ENCODE assay signal across 21 cellular contexts in genomic region chr6:50849016-50849748, GRCh38. TPM values are rescaled to one million over a fixed set of nuclear protein-coding genes. Genes with fewer than 3 reads are reported as not detected.
DNase-seq lines count a peak whose midpoint lies in the region; ATAC-seq, FAIRE-seq and TF ChIP-seq lines count a peak whose summit lies in the region.
"Had no signal": no experiment of that assay in that cellular context is flagged by ENCODE, and none has a peak within 500 bp of the region (broad histone marks: within the 10 kb centered on the region; RNA-seq: fewer than 3 reads in every experiment).

No MANE protein-coding gene starts in this region.

- under 1% methylated on average over 26 of the region's 26 CpGs for WGBS in HUES64

- POLR2A ChIA-PET in RWPE1 (lab: Yijun Ruan, JAX; ENCODE audit: low non-redundant PET) = no interaction called here

- H3K27ac ChIP-seq in HUES64 (ENCODE audit: low read depth, low read length) (no peak overlapping the region), astrocyte (ENCODE audit: low read depth, low read length) (no peak overlapping the region), iPS-20b (ENCODE audit: low read length) (no peak overlapping the region), RWPE1 (no peak overlapping the region)
- H3K27ac ChIP-seq: HL-60, KMS-11, thyroid gland had no signal

- peaks cover 2% of the 10 kb centered on the region for H3K4me1 Mint-ChIP-seq in astrocyte (ENCODE audit: low read depth, unreplicated experiment)
- H3K4me1 Mint-ChIP-seq in activated CD8-positive, alpha-beta memory T cell treated with anti-CD3 and anti-CD28 coated beads, Interleukin-2, amount 10 ng/mL, durations not matched to agents 7 days and 5 days = no peaks in the 10 kb centered on the region

- H3K4me3 ChIP-seq in HUES64 (ENCODE audit: low read length) (peak overlapping the region; percentile 42), astrocyte (ENCODE audit: insufficient read depth, low read depth, low read length) (no peak overlapping the region), iPS-20b (ENCODE audit: low read length) (peak overlapping the region; percentile 63; the same call in 1 of the 2 replicates), skeletal muscle satellite cell (ENCODE audit: low read length) (peak overlapping the region; percentile 61)
- H3K4me3 ChIP-seq: thyroid gland had no signal

- TF ChIP-seq CTCF in astrocyte (IDR thresholded peaks at IDR 0.05; ENCODE audit: insufficient read depth, low read depth, low read length) (no peak), RWPE1 (conservative IDR thresholded peaks at IDR 0.05; ENCODE audit: low read depth) (no peak)

- H3K9me3 ChIP-seq in HUES64 (ENCODE audit: insufficient read depth, low read depth, low read length) (no peaks in the 10 kb centered on the region), astrocyte (ENCODE audit: insufficient read depth, low read depth, low read length) (no peaks in the 10 kb centered on the region), iPS-20b (ENCODE audit: insufficient read depth, low read depth, low read length) (no peaks in the 10 kb centered on the region; the same call in 1 of the 2 replicates), skeletal muscle satellite cell (replicated peaks; ENCODE audit: low read length) (no peaks in the 10 kb centered on the region)
- H3K9me3 ChIP-seq: thyroid gland had no signal

- H3K9me3 Mint-ChIP-seq in astrocyte (ENCODE audit: unreplicated experiment) = peaks cover 4% of the 10 kb centered on the region
- H3K9me3 Mint-ChIP-seq in activated CD8-positive, alpha-beta memory T cell treated with anti-CD3 and anti-CD28 coated beads, Interleukin-2, amount 10 ng/mL, durations not matched to agents 7 days and 5 days (ENCODE audit: low read depth) = no peaks in the 10 kb centered on the region

- H3K27me3 ChIP-seq in HUES64 (ENCODE audit: insufficient read depth, low read length) (peaks cover 100% of the 10 kb centered on the region), astrocyte (ENCODE audit: insufficient read depth, low read length) (peaks cover 41% of the 10 kb centered on the region), iPS-20b (ENCODE audit: insufficient read depth, low read length) (peaks cover 100% of the 10 kb centered on the region), skeletal muscle satellite cell (ENCODE audit: control insufficient read depth, insufficient read depth, low read length) (peaks cover 40% of the 10 kb centered on the region)

- CTCF ChIA-PET in activated CD8-positive, alpha-beta memory T cell treated with anti-CD3 and anti-CD28 coated beads, Interleukin-2, amount 10 ng/mL, durations not matched to agents 7 days and 5 days (lab: Charles Lee) = no interaction called here
- CTCF ChIA-PET in RWPE1 (lab: Yijun Ruan, JAX) = interaction anchor here (0.9 kb wide), 1 partner anchor 19 kb away, joined by 3 read pairs; no protein-coding TSS in a partner anchor

- no peak for ATAC-seq in activated CD8-positive, alpha-beta memory T cell treated with anti-CD3 and anti-CD28 coated beads, Interleukin-2, amount 10 ng/mL, durations not matched to agents 7 days and 5 days

- H3K4me1 ChIP-seq in HUES64 (ENCODE audit: insufficient read depth, low read length) = peaks cover 38% of the 10 kb centered on the region
- H3K4me1 ChIP-seq in astrocyte (ENCODE audit: insufficient read depth, low read length) = no peaks in the 10 kb centered on the region
- peaks cover 24% of the 10 kb centered on the region for H3K4me1 ChIP-seq in iPS-20b (ENCODE audit: insufficient read depth, low read length)
- H3K4me1 ChIP-seq in skeletal muscle satellite cell (ENCODE audit: control insufficient read depth, insufficient read depth, low read length) = peaks cover 6% of the 10 kb centered on the region

- H3K4me3 Mint-ChIP-seq in astrocyte (ENCODE audit: unreplicated experiment) = peak overlapping the region; percentile 86
- H3K4me3 Mint-ChIP-seq in activated CD8-positive, alpha-beta memory T cell treated with anti-CD3 and anti-CD28 coated beads, Interleukin-2, amount 10 ng/mL, durations not matched to agents 7 days and 5 days = no peak overlapping the region

- H2AFZ ChIP-seq in astrocyte (ENCODE audit: low read depth, low read length) = no peak overlapping the region

- H4K20me1 ChIP-seq in astrocyte (ENCODE audit: insufficient read depth, low read length) = no peaks in the 10 kb centered on the region

- H3K36me3 Mint-ChIP-seq in astrocyte (ENCODE audit: low read depth, unreplicated experiment) = no peaks in the 10 kb centered on the region
- peaks cover 1% of the 10 kb centered on the region for H3K36me3 Mint-ChIP-seq in activated CD8-positive, alpha-beta memory T cell treated with anti-CD3 and anti-CD28 coated beads, Interleukin-2, amount 10 ng/mL, durations not matched to agents 7 days and 5 days

- DNase-seq in astrocyte (ENCODE audit: low read depth) (no peak), RWPE1 (ENCODE audit: low spot score) (no peak)
- DNase-seq in activated CD8-positive, alpha-beta memory T cell treated with anti-CD3 and anti-CD28 coated beads, Interleukin-2, amount 10 ng/mL, durations not matched to agents 7 days and 5 days = no peak
- DNase-seq in effector CD8-positive, alpha-beta T cell (lab: John Stamatoyannopoulos, UW) = no peak
- DNase-seq: activated CD4-positive, CD25-positive, alpha-beta regulatory T cell treated with anti-CD3 and anti-CD28 coated beads, Interleukin-2, amount 50 U/mL, for 72 hours; activated effector memory CD4-positive, alpha-beta T cell treated with Interleukin-2 at 50 U/mL for 16 hours; amniotic stem cell; DMS 273 treated with DMSO at 0.1 percent for 48 hours; NCI-H1105; occipital lobe; SHP77 treated with DMSO at 0.1 percent for 48 hours; T-helper 2 cell; thyroid gland had no signal

- H3K4me2 ChIP-seq in astrocyte (ENCODE audit: low read length) = no peak overlapping the region
- H3K4me2 ChIP-seq in skeletal muscle satellite cell (ENCODE audit: low read length) = no peak overlapping the region
- H3K4me2 ChIP-seq: KMS-11 had no signal

- H3K36me3 ChIP-seq in HUES64 (ENCODE audit: insufficient read depth, low read length) (no peaks in the 10 kb centered on the region), astrocyte (ENCODE audit: insufficient read depth, low read length) (no peaks in the 10 kb centered on the region), iPS-20b (ENCODE audit: insufficient read depth, low read depth, low read length) (no peaks in the 10 kb centered on the region), skeletal muscle satellite cell (ENCODE audit: insufficient read depth, low read length) (no peaks in the 10 kb centered on the region)
- H3K36me3 ChIP-seq: thyroid gland had no signal

- FAIRE-seq in astrocyte (lab: Jason Lieb, UNC) = no peak

- H3K79me2 ChIP-seq in astrocyte (ENCODE audit: insufficient read depth, low read length) = no peaks in the 10 kb centered on the region

- H3K27me3 Mint-ChIP-seq in astrocyte (ENCODE audit: low read depth, unreplicated experiment) = peaks cover 95% of the 10 kb centered on the region
- H3K27me3 Mint-ChIP-seq in activated CD8-positive, alpha-beta memory T cell treated with anti-CD3 and anti-CD28 coated beads, Interleukin-2, amount 10 ng/mL, durations not matched to agents 7 days and 5 days = peaks cover 72% of the 10 kb centered on the region

- H3K27ac Mint-ChIP-seq in astrocyte (ENCODE audit: unreplicated experiment) = peak overlapping the region; percentile 18
- no peak overlapping the region for H3K27ac Mint-ChIP-seq in activated CD8-positive, alpha-beta memory T cell treated with anti-CD3 and anti-CD28 coated beads, Interleukin-2, amount 10 ng/mL, durations not matched to agents 7 days and 5 days

- no peak overlapping the region for H3K9ac ChIP-seq in HUES64 (ENCODE audit: low read depth, low read length)
- no peak overlapping the region for H3K9ac ChIP-seq in astrocyte (ENCODE audit: low read length)
- no peak overlapping the region for H3K9ac ChIP-seq in iPS-20b (ENCODE audit: low read depth, low read length)
- no peak overlapping the region for H3K9ac ChIP-seq in skeletal muscle satellite cell (ENCODE audit: low read depth, low read length)
- H3K9ac ChIP-seq: KMS-11 had no signal

RNA-seq across cellular contexts. Expression of gene TFAP2B, which starts 30.5 kb away (rescaled TPM):
- polyA plus RNA-seq in HUES64 (2013, experiment 1 of 2) = 2.2 TPM
- polyA plus RNA-seq in HUES64 (2013, experiment 2 of 2) = 5.4 TPM
- not detected in 2 replicates for total RNA-seq in astrocyte
- under 0.01 TPM in 1 of 2 replicates, not detected in the other for total RNA-seq in skeletal muscle satellite cell (2012; rRNA removed)
- total RNA-seq in activated CD8-positive, alpha-beta memory T cell treated with anti-CD3 and anti-CD28 coated beads, Interleukin-2, amount 10 ng/mL, durations not matched to agents 7 days and 5 days = not detected
- total RNA-seq: mononuclear cell, occipital lobe, skeletal muscle tissue, thyroid gland had no signal
- polyA plus RNA-seq: BJ had no signal
